Comparison of ENCODE assay signal across 1 cellular context in genomic region chr5:132365213-132365612, GRCh38.
TF ChIP-seq lines count a peak whose summit lies in the region.

No MANE protein-coding gene starts in this region.

TF ChIP-seq in SK-N-SH, 30 proteins besides CTCF, POLR2A, EP300 and RAD21 (continued from another document):
- TF ChIP-seq, protein P1, sequence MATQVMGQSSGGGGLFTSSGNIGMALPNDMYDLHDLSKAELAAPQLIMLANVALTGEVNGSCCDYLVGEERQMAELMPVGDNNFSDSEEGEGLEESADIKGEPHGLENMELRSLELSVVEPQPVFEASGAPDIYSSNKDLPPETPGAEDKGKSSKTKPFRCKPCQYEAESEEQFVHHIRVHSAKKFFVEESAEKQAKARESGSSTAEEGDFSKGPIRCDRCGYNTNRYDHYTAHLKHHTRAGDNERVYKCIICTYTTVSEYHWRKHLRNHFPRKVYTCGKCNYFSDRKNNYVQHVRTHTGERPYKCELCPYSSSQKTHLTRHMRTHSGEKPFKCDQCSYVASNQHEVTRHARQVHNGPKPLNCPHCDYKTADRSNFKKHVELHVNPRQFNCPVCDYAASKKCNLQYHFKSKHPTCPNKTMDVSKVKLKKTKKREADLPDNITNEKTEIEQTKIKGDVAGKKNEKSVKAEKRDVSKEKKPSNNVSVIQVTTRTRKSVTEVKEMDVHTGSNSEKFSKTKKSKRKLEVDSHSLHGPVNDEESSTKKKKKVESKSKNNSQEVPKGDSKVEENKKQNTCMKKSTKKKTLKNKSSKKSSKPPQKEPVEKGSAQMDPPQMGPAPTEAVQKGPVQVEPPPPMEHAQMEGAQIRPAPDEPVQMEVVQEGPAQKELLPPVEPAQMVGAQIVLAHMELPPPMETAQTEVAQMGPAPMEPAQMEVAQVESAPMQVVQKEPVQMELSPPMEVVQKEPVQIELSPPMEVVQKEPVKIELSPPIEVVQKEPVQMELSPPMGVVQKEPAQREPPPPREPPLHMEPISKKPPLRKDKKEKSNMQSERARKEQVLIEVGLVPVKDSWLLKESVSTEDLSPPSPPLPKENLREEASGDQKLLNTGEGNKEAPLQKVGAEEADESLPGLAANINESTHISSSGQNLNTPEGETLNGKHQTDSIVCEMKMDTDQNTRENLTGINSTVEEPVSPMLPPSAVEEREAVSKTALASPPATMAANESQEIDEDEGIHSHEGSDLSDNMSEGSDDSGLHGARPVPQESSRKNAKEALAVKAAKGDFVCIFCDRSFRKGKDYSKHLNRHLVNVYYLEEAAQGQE (IDR thresholded peaks at IDR 0.05; ENCODE audit: low read depth, low read length), result 0 out of 2 replicates have a peak, but pooled peaks have one; percentile 14
- TF ChIP-seq NFIC (IDR thresholded peaks at IDR 0.05; ENCODE audit: borderline replicate concordance) (peak; percentile 81), TCF12 (IDR thresholded peaks at IDR 0.05) (peak; percentile 85), FOSL2 (IDR thresholded peaks at IDR 0.05; ENCODE audit: borderline replicate concordance, low read depth) (peak; percentile 37; the same call in 1 of the 2 replicates), JUND (IDR thresholded peaks at IDR 0.05) (peak; percentile 27; the same call in 1 of the 2 replicates), POLR2AphosphoS5 (IDR thresholded peaks at IDR 0.05; ENCODE audit: low read depth, low read length) (peak; percentile 24; the same call in 1 of the 2 replicates), TAF1 (IDR thresholded peaks at IDR 0.05; ENCODE audit: borderline replicate concordance, low read depth, low read length) (no peak), GATA2 (CRISPR knock-in tag; IDR thresholded peaks at IDR 0.05) (no peak), MXI1 (IDR thresholded peaks at IDR 0.05; ENCODE audit: low read depth, low read length) (no peak), CHD2 (IDR thresholded peaks at IDR 0.05; ENCODE audit: low read length, partially characterized antibody) (no peak), YY1 (IDR thresholded peaks at IDR 0.05; ENCODE audit: low read depth) (no peak), MEF2A (IDR thresholded peaks at IDR 0.05; ENCODE audit: borderline replicate concordance, low read depth) (no peak), NRF1 (IDR thresholded peaks at IDR 0.05; ENCODE audit: low read depth, low read length) (no peak), SIN3A (IDR thresholded peaks at IDR 0.05; ENCODE audit: borderline replicate concordance, low read depth, low read length) (0 out of 2 replicates have a peak, but pooled peaks have one; percentile 45)
- TF ChIP-seq, protein P2, sequence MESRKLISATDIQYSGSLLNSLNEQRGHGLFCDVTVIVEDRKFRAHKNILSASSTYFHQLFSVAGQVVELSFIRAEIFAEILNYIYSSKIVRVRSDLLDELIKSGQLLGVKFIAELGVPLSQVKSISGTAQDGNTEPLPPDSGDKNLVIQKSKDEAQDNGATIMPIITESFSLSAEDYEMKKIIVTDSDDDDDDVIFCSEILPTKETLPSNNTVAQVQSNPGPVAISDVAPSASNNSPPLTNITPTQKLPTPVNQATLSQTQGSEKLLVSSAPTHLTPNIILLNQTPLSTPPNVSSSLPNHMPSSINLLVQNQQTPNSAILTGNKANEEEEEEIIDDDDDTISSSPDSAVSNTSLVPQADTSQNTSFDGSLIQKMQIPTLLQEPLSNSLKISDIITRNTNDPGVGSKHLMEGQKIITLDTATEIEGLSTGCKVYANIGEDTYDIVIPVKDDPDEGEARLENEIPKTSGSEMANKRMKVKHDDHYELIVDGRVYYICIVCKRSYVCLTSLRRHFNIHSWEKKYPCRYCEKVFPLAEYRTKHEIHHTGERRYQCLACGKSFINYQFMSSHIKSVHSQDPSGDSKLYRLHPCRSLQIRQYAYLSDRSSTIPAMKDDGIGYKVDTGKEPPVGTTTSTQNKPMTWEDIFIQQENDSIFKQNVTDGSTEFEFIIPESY (IDR thresholded peaks at IDR 0.05; ENCODE audit: borderline replicate concordance, low read depth), result no peak
- TF ChIP-seq, protein P3, sequence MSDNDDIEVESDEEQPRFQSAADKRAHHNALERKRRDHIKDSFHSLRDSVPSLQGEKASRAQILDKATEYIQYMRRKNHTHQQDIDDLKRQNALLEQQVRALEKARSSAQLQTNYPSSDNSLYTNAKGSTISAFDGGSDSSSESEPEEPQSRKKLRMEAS (IDR thresholded peaks at IDR 0.05; ENCODE audit: low read depth), result no peak
